11 cellular contexts compared by ENCODE assay signal in the genomic region with DNA sequence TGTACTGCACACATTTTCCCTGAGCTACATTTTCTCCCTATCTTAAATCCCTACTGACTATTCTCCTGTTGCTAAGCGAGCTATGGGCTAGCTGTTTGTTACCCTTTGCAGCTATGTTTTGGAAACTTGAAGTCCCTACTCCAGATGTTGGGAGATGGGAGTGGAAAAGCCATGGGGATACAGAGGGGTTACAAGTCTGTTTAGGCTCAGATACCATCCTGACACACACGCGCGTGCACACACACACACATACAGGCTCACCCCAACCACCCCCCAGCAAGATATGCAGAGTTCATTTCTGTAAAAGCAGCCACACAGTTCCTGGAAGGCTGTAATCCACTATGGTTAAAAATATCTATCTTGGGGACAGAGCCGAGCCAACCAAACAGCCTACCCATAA. TPM values are rescaled to one million over a fixed set of nuclear protein-coding genes. Genes with fewer than 3 reads are reported as not detected.
A peak's percentile ranks its signal among the peaks of the same experiment; 100 is the strongest.
DNase-seq lines count a peak whose midpoint lies in the region; ATAC-seq, FAIRE-seq and TF ChIP-seq lines count a peak whose summit lies in the region.
"Had no signal": no experiment of that assay in that cellular context is flagged by ENCODE, and none has a peak within 500 bp of the region (broad histone marks: within the 10 kb centered on the region; RNA-seq: fewer than 3 reads in every experiment).

No MANE protein-coding gene starts in this region.

- peaks cover 18% of the 10 kb centered on the region for H3K4me1 Mint-ChIP-seq in HFFc6 (ENCODE audit: low read depth)
- no peaks in the 10 kb centered on the region for H3K4me1 Mint-ChIP-seq in stimulated activated memory B cell treated with anti-CD40 and anti-IgM and Interleukin-4, amounts not matched to agents 10 μg/mL and 1 μg/mL and 100 μg/mL, for 72 hours
- H3K4me1 Mint-ChIP-seq: activated B cell treated with CpG ODN at 0.5 μM for 24 hours; activated naive CD8-positive, alpha-beta T cell treated with anti-CD3 and anti-CD28 coated beads for 36 hours had no signal

- peaks cover 0 to 5% of the 10 kb centered on the region in 2 donors for H3K4me1 ChIP-seq in small intestine (ENCODE audit: control insufficient read depth in 2 of 2, insufficient read depth in 1 of 2, low read depth in 1 of 2, low read length in 1 of 2)
- H3K4me1 ChIP-seq: spleen had no signal

- intact Hi-C loops in left colon (cut with DNase I, micrococcal nuclease), result no loop called here

- peak overlapping the region; percentile 48 for H3K27ac Mint-ChIP-seq in HFFc6
- no peak overlapping the region for H3K27ac Mint-ChIP-seq in stimulated activated memory B cell treated with anti-CD40 and anti-IgM and Interleukin-4, amounts not matched to agents 10 μg/mL and 1 μg/mL and 100 μg/mL, for 72 hours
- H3K27ac Mint-ChIP-seq: activated B cell treated with CpG ODN at 0.5 μM for 24 hours; activated naive CD8-positive, alpha-beta T cell treated with anti-CD3 and anti-CD28 coated beads for 36 hours had no signal

- no peak for TF ChIP-seq POLR2A in GM12891 (IDR thresholded peaks at IDR 0.05; ENCODE audit: low read depth, low read length)

- no peaks in the 10 kb centered on the region for H3K9me3 Mint-ChIP-seq in HFFc6
- no peaks in the 10 kb centered on the region for H3K9me3 Mint-ChIP-seq in stimulated activated memory B cell treated with anti-CD40 and anti-IgM and Interleukin-4, amounts not matched to agents 10 μg/mL and 1 μg/mL and 100 μg/mL, for 72 hours
- H3K9me3 Mint-ChIP-seq: activated B cell treated with CpG ODN at 0.5 μM for 24 hours; activated naive CD8-positive, alpha-beta T cell treated with anti-CD3 and anti-CD28 coated beads for 36 hours had no signal

- H3K36me3 Mint-ChIP-seq in HFFc6 (ENCODE audit: low read depth), result peaks cover 20% of the 10 kb centered on the region
- peaks cover 48% of the 10 kb centered on the region for H3K36me3 Mint-ChIP-seq in stimulated activated memory B cell treated with anti-CD40 and anti-IgM and Interleukin-4, amounts not matched to agents 10 μg/mL and 1 μg/mL and 100 μg/mL, for 72 hours

- ATAC-seq in left colon, result peak; percentile 12
- no peak for ATAC-seq in stimulated activated memory B cell treated with anti-CD40 and anti-IgM and Interleukin-4, amounts not matched to agents 10 μg/mL and 1 μg/mL and 100 μg/mL, for 72 hours

- FAIRE-seq in small intestine (lab: Jason Lieb, UNC), result no peak
- no peak for FAIRE-seq in D721Med (lab: Jason Lieb, UNC)
- FAIRE-seq in GM12891 (lab: Jason Lieb, UNC), result no peak

- H3K4me3 ChIP-seq in small intestine (ENCODE audit: low read depth in 1 of 2, low read length in 2 of 2), result no peak overlapping the region
- H3K4me3 ChIP-seq: spleen had no signal

- no peaks in the 10 kb centered on the region for H3K27me3 ChIP-seq in small intestine (ENCODE audit: control insufficient read depth in 2 of 2, insufficient read depth in 2 of 2, low read length in 2 of 2)
- H3K27me3 ChIP-seq: spleen had no signal

- no peak for TF ChIP-seq CTCF in HFFc6 (IDR thresholded peaks at IDR 0.05)
- TF ChIP-seq CTCF in D721Med (IDR thresholded peaks at IDR 0.05; ENCODE audit: insufficient read depth, missing control alignments), result no peak

- H3K27me3 Mint-ChIP-seq in HFFc6 (ENCODE audit: insufficient read depth), result no peaks in the 10 kb centered on the region
- H3K27me3 Mint-ChIP-seq in stimulated activated memory B cell treated with anti-CD40 and anti-IgM and Interleukin-4, amounts not matched to agents 10 μg/mL and 1 μg/mL and 100 μg/mL, for 72 hours, result no peaks in the 10 kb centered on the region
- H3K27me3 Mint-ChIP-seq: activated B cell treated with CpG ODN at 0.5 μM for 24 hours; activated naive CD8-positive, alpha-beta T cell treated with anti-CD3 and anti-CD28 coated beads for 36 hours had no signal

- H3K9me3 ChIP-seq in small intestine (ENCODE audit: control insufficient read depth, low read depth), result no peaks in the 10 kb centered on the region
- H3K9me3 ChIP-seq: spleen had no signal

- peaks cover 0 to 5% of the 10 kb centered on the region in 2 donors for H3K36me3 ChIP-seq in small intestine (ENCODE audit: control insufficient read depth in 2 of 2, insufficient read depth in 2 of 2, low read length in 2 of 2)

- no peak overlapping the region for H3K4me3 Mint-ChIP-seq in HFFc6
- no peak overlapping the region for H3K4me3 Mint-ChIP-seq in stimulated activated memory B cell treated with anti-CD40 and anti-IgM and Interleukin-4, amounts not matched to agents 10 μg/mL and 1 μg/mL and 100 μg/mL, for 72 hours
- H3K4me3 Mint-ChIP-seq: activated B cell treated with CpG ODN at 0.5 μM for 24 hours; activated naive CD8-positive, alpha-beta T cell treated with anti-CD3 and anti-CD28 coated beads for 36 hours had no signal

- no peak for DNase-seq in HFFc6
- peak in 1 of 2 donors; percentile 29 for DNase-seq in left colon
- DNase-seq in small intestine, result no peak
- DNase-seq in D721Med (ENCODE audit: insufficient read length, low spot score), result no peak
- no peak for DNase-seq in DMS114 treated with DMSO at 0.1 percent for 48 hours (lab: John Stamatoyannopoulos, UW; ENCODE audit: unreplicated experiment)
- no peak for DNase-seq in GM12891 (ENCODE audit: insufficient read length, low spot score)
- DNase-seq: activated B cell treated with CpG ODN at 0.5 μM for 24 hours; activated naive CD8-positive, alpha-beta T cell treated with anti-CD3 and anti-CD28 coated beads for 36 hours; spleen had no signal

- 19 to 57% (median 41%) methylated on average over 5 of the region's 5 CpGs for WGBS in small intestine, 3 donors

- H3K27ac ChIP-seq in cingulate gyrus (ENCODE audit: low read depth, low read length) (peak overlapping the region; percentile 99), small intestine (ENCODE audit: low read depth in 1 of 2, low read length in 1 of 2) (peak overlapping the region; percentile 41 to 91)

TF ChIP-seq in GM12891, 5 proteins besides CTCF, POLR2A, EP300 and RAD21:
- TF ChIP-seq PAX5 (IDR thresholded peaks at IDR 0.05; ENCODE audit: insufficient read depth, low read length, severe bottlenecking) (no peak), POU2F2 (IDR thresholded peaks at IDR 0.05; ENCODE audit: low read depth, low read length) (no peak), POLR2AphosphoS5 (IDR thresholded peaks at IDR 0.05; ENCODE audit: low read depth, low read length) (no peak), TAF1 (IDR thresholded peaks at IDR 0.05; ENCODE audit: low read depth, low read length) (no peak), SPI1 (IDR thresholded peaks at IDR 0.05; ENCODE audit: low read depth, low read length) (no peak)

RNA-seq across cellular contexts. Expression of a gene that starts 15.8 kb away (rescaled TPM):
- total RNA-seq in HFFc6 (2021; fragmentation: NEBNext Ultra II Directional; extraction: Animal tissue kit (Norgen Biotek cat#: 25700)), result 100 to 1,000 TPM; 257 to 366 (median 308) TPM
- total RNA-seq in left colon, result 100 to 1,000 TPM; 323 to 371 TPM
- 100 to 1,000 TPM; 433 to 621 (median 517) TPM for polyA plus RNA-seq in small intestine
- polyA plus RNA-seq in GM12891 (2012; ENCODE audit: low read depth, missing spikeins), result 655 TPM

RNA-seq across cellular contexts. Expression of a gene that starts 33.9 kb away (rescaled TPM):
- 10 to 100 TPM; 23.6 to 32.1 (median 29.8) TPM for total RNA-seq in HFFc6 (2021; fragmentation: NEBNext Ultra II Directional; extraction: Animal tissue kit (Norgen Biotek cat#: 25700))
- 10 to 100 TPM; 38.3 to 39.2 TPM for total RNA-seq in left colon
- 10 to 100 TPM in 2 of 3 donors, 1 to 10 TPM in 1; 8.6 to 15.8 (median 13.2) TPM for polyA plus RNA-seq in small intestine
- polyA plus RNA-seq in GM12891 (2012; ENCODE audit: low read depth, missing spikeins), result 12.5 TPM
